Comparison of ENCODE assay signal across 7 cellular contexts in the genomic region with DNA sequence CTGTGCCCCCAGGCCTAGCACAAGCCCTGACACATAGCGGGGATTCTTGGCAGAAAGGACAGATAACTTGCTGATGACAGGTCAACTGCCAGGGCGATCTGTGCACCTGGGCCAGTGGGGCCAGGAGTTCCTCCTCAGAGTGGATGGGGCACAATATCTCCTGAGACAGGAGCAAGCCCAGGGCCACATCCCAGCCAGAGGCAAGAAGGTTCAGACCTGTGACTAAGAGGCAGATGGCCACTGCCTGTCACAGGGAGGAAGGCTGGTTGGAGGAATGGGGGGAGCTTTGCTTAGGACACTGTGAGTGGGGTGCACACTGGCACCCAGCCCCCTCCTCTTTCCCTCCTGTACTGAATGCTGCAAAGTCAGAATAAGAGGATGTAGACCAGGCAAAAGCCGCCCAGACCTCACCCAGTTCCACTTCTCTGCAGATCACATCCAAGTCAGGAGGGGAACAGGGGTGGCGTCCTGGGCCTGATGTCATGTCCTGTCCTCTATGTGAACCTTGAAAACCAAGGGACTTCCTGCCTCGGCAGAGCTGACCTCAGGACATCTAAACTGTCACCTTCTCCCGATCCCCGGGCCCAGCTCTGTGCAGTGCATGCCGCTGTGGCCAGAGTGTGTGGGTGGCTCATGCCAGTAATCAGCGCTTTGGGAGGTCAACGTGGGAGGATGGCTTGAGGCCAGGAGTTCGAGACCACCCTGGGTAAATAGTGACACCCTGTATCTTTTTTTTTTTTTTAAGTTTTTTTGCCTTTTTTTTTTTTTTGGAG. TPM values are rescaled to one million over a fixed set of nuclear protein-coding genes. Genes with fewer than 3 reads are reported as not detected.
DNase-seq lines count a peak whose midpoint lies in the region; ATAC-seq lines count a peak whose summit lies in the region.

No MANE protein-coding gene starts in this region.

- H3K9ac ChIP-seq in skeletal muscle tissue (ENCODE audit: low read depth in 1 of 3, low read length in 3 of 3), result peak overlapping the region in 2 of 3 donors; percentile 62 to 70

- no peaks in the 10 kb centered on the region for H3K9me3 ChIP-seq in skeletal muscle tissue (ENCODE audit: control insufficient read depth in 3 of 3, low read length in 3 of 3)

- H3K4me1 ChIP-seq in skeletal muscle tissue (ENCODE audit: control insufficient read depth in 3 of 3, insufficient read depth in 3 of 3, low read length in 3 of 3), result peaks cover 13 to 19% (median 13%) of the 10 kb centered on the region in 3 donors

- peak; percentile 86 for DNase-seq in OCI-M1 (lab: John Stamatoyannopoulos, UW)
- DNase-seq in activated effector memory CD4-positive, alpha-beta T cell treated with anti-CD3 and anti-CD28 coated beads, Interleukin-2, amount 50 U/mL, for 16 hours, result peak; percentile 81
- peak; percentile 63 for DNase-seq in left ventricle myocardium superior
- no peak for DNase-seq in NCI-H1436 (lab: John Stamatoyannopoulos, UW)

- peaks cover 17 to 20% (median 20%) of the 10 kb centered on the region in 3 donors for H3K36me3 ChIP-seq in skeletal muscle tissue (ENCODE audit: control insufficient read depth in 3 of 3, insufficient read depth in 3 of 3, low read length in 3 of 3)

- ATAC-seq in GM18858 (IDR thresholded peaks at IDR 0.05; ENCODE audit: unreplicated experiment) (peak; percentile 76), HG02870 (IDR thresholded peaks at IDR 0.05; ENCODE audit: unreplicated experiment) (peak; percentile 79), left ventricle myocardium superior (peak; percentile 47)

- peak overlapping the region; percentile 79 to 84 (median 83) for H3K4me3 ChIP-seq in skeletal muscle tissue (ENCODE audit: low read length in 3 of 3)

- no peak overlapping the region for H3K27ac ChIP-seq in skeletal muscle tissue (ENCODE audit: low read depth, low read length)

- intact Hi-C loops in left ventricle myocardium superior (cut with micrococcal nuclease), result no loop called here

- no peaks in the 10 kb centered on the region for H3K27me3 ChIP-seq in skeletal muscle tissue (ENCODE audit: control insufficient read depth in 3 of 3, insufficient read depth in 3 of 3, low read length in 3 of 3)

RNA-seq across cellular contexts. Expression of a gene that starts 1.3 kb away (rescaled TPM):
- total RNA-seq in left ventricle myocardium superior (17.8 TPM), skeletal muscle tissue (32.9 TPM)
